In the genomic region with DNA sequence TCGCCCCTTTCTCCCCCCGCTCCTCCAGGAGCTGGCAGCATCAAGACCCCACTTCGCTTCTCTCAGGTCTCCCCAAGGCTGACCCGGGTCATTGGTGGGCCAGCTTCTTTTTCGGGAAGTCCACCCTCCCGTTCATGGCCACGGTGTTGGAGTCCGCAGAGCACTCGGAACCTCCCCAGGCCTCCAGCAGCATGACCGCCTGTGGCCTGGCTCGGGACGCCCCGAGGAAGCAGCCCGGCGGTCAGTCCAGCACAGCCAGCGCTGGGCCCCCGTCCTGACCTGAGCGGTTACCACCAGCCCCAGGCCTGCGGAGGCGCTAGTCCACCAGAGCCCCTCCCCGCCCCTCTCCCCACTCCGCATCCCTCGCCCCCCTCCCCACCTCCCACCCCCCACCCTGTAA, we compare ENCODE assay signal across 9 cellular contexts. TPM values are rescaled to one million over a fixed set of nuclear protein-coding genes. Genes with fewer than 3 reads are reported as not detected.
DNase-seq lines count a peak whose midpoint lies in the region; ATAC-seq and TF ChIP-seq lines count a peak whose summit lies in the region.
"Had no signal": no experiment of that assay in that cellular context is flagged by ENCODE, and none has a peak within 500 bp of the region (broad histone marks: within the 10 kb centered on the region; RNA-seq: fewer than 3 reads in every experiment).

No MANE protein-coding gene starts in this region.

- intact Hi-C loops in Right ventricle myocardium superior (cut with DNase I) = no loop called here
- intact Hi-C loops in cardiac septum (cut with DNase I) = loop anchor here (10.0 kb wide), 1 partner anchor 543 kb away; the partner anchor contains the start of gene TCEA2
- intact Hi-C loops in dendritic cell treated with granulocyte-macrophage colony-stimulating factor and Interleukin-4, amounts not matched to agents 40 ng/mL and 50 ng/mL, for 4 days (cut with micrococcal nuclease) = loop anchor here (2.0 kb wide), 1 partner anchor 15 kb away; the partner anchor contains the start of gene PTK6
- intact Hi-C loops in uterus (cut with DNase I; ENCODE audit: low total_unique reads) = no loop called here

- H3K27ac Mint-ChIP-seq in dendritic cell treated with granulocyte-macrophage colony-stimulating factor and Interleukin-4, amounts not matched to agents 40 ng/mL and 50 ng/mL, for 4 days = peak overlapping the region; percentile 85

- H3K9me3 ChIP-seq in mesodermal cell (ENCODE audit: control insufficient read depth, low read length) = peaks cover 16% of the 10 kb centered on the region
- no peaks in the 10 kb centered on the region for H3K9me3 ChIP-seq in uterus

- H3K27me3 ChIP-seq in uterus = no peaks in the 10 kb centered on the region

- peaks cover 40% of the 10 kb centered on the region for H3K4me1 Mint-ChIP-seq in dendritic cell treated with granulocyte-macrophage colony-stimulating factor and Interleukin-4, amounts not matched to agents 40 ng/mL and 50 ng/mL, for 4 days (ENCODE audit: low read depth)

- DNase-seq in Right ventricle myocardium superior (peak; percentile 55), cardiac septum (ENCODE audit: low spot score) (no peak), uterus (peak in 1 of 2 donors; percentile 22), GM10266 (ENCODE audit: extremely low spot score) (no peak), iPS-NIHi7 (ENCODE audit: extremely low spot score) (no peak), DMS 273 (lab: John Stamatoyannopoulos, UW; ENCODE audit: unreplicated experiment) (no peak)

- peaks cover 16% of the 10 kb centered on the region for H3K9me3 Mint-ChIP-seq in dendritic cell treated with granulocyte-macrophage colony-stimulating factor and Interleukin-4, amounts not matched to agents 40 ng/mL and 50 ng/mL, for 4 days

- TF ChIP-seq POLR2A in uterus (IDR thresholded peaks at IDR 0.05) = no peak

- peak overlapping the region; percentile 81 for H3K4me3 Mint-ChIP-seq in dendritic cell treated with granulocyte-macrophage colony-stimulating factor and Interleukin-4, amounts not matched to agents 40 ng/mL and 50 ng/mL, for 4 days

- H3K27me3 Mint-ChIP-seq in dendritic cell treated with granulocyte-macrophage colony-stimulating factor and Interleukin-4, amounts not matched to agents 40 ng/mL and 50 ng/mL, for 4 days = peaks cover 38% of the 10 kb centered on the region

- H3K36me3 Mint-ChIP-seq in dendritic cell treated with granulocyte-macrophage colony-stimulating factor and Interleukin-4, amounts not matched to agents 40 ng/mL and 50 ng/mL, for 4 days (ENCODE audit: low read depth) = peaks cover 33% of the 10 kb centered on the region

- H3K4me3 ChIP-seq in mesodermal cell (ENCODE audit: extremely low read depth, insufficient read depth, low read length, poor library complexity, severe bottlenecking) (peak overlapping the region; percentile 80), uterus (peak overlapping the region; percentile 77 to 94)

- ATAC-seq in Right ventricle myocardium superior (ENCODE audit: poor library complexity) = no peak

- H3K4me1 ChIP-seq in mesodermal cell (ENCODE audit: control insufficient read depth, insufficient read depth, low read length, poor library complexity, severe bottlenecking) = no peaks in the 10 kb centered on the region
- peaks cover 0 to 26% of the 10 kb centered on the region in 2 donors for H3K4me1 ChIP-seq in uterus

- WGBS in mesodermal cell (ENCODE audit: insufficient coverage in 2 of 2), 2 experiments = 12 to 19% methylated on average over 8 to 13 of the region's 23 CpGs

- H3K27ac ChIP-seq in mesodermal cell (ENCODE audit: low read depth, low read length, severe bottlenecking) = peak overlapping the region; percentile 84
- H3K27ac ChIP-seq in uterus = peak overlapping the region; percentile 90 to 93

- TF ChIP-seq CTCF in uterus (IDR thresholded peaks at IDR 0.05) (no peak), GM10266 (IDR thresholded peaks at IDR 0.05; ENCODE audit: control insufficient read depth, insufficient read depth, low read depth, missing control alignments) (no peak)

- peaks cover 26% of the 10 kb centered on the region for H3K36me3 ChIP-seq in mesodermal cell (ENCODE audit: control insufficient read depth, insufficient read depth, low read length)
- H3K36me3 ChIP-seq in uterus = no peaks in the 10 kb centered on the region

RNA-seq across cellular contexts. Expression of gene PPDPF, which starts 1.0 kb away (rescaled TPM):
- total RNA-seq in Right ventricle myocardium superior (246 TPM), cardiac septum (438 TPM), uterus (100 to 1,000 TPM in 2 of 4 donors, 10 to 100 TPM in 2; 35.8 to 200 (median 88.6) TPM)
- 264 TPM for polyA plus RNA-seq in mesodermal cell (2013, experiment 1 of 2)
- polyA plus RNA-seq in mesodermal cell (2013, experiment 2 of 2) = 214 TPM

RNA-seq across cellular contexts. Expression of gene PTK6, which starts 15.6 kb away (rescaled TPM):
- total RNA-seq in Right ventricle myocardium superior = 0.13 TPM
- not detected for total RNA-seq in cardiac septum
- polyA plus RNA-seq in mesodermal cell (2013, experiment 1 of 2) = not detected
- not detected for polyA plus RNA-seq in mesodermal cell (2013, experiment 2 of 2)
- under 1 TPM in 2 of 4 donors, not detected in 2; under 0.01 TPM for total RNA-seq in uterus

RNA-seq across cellular contexts. Expression of gene EEF1A2, which starts 22.7 kb away (rescaled TPM):
- total RNA-seq in Right ventricle myocardium superior = 1,229 TPM
- total RNA-seq in cardiac septum = 1,211 TPM
- polyA plus RNA-seq in mesodermal cell (2013, experiment 1 of 2) = 17.7 TPM
- polyA plus RNA-seq in mesodermal cell (2013, experiment 2 of 2) = 13.9 TPM
- 1 to 10 TPM in 2 of 4 donors, not detected in 2; 1.1 to 1.5 TPM for total RNA-seq in uterus

RNA-seq across cellular contexts. Expression of gene SRMS, which starts 25.9 kb away (rescaled TPM):
- total RNA-seq in Right ventricle myocardium superior (not detected), cardiac septum (not detected), uterus (not detected)
- polyA plus RNA-seq in mesodermal cell (2013, experiment 1 of 2) = not detected
- not detected for polyA plus RNA-seq in mesodermal cell (2013, experiment 2 of 2)
- total RNA-seq: pulmonary artery endothelial cell had no signal

RNA-seq across cellular contexts. Expression of gene FNDC11, which starts 32.4 kb away (rescaled TPM):
- total RNA-seq in Right ventricle myocardium superior = 0.11 TPM
- total RNA-seq in cardiac septum = not detected
- 3.6 TPM for polyA plus RNA-seq in mesodermal cell (2013, experiment 1 of 2)
- 4.1 TPM for polyA plus RNA-seq in mesodermal cell (2013, experiment 2 of 2)
- total RNA-seq in uterus = under 1 TPM in 2 of 4 donors, not detected in 2; 0.34 to 0.69 TPM

Comparison
In these comparisons a context has a peak if more than half of its experiments do, and no peak if none do; other contexts are left out.
1. intact Hi-C loops: an anchor here in cardiac septum (10.0 kb wide) and dendritic cell treated with granulocyte-macrophage colony-stimulating factor and Interleukin-4, amounts not matched to agents 40 ng/mL and 50 ng/mL, for 4 days (2.0 kb wide); none called in Right ventricle myocardium superior and uterus.
2. RNA of gene EEF1A2, which starts 22.7 kb away (total RNA-seq): 1,229 TPM in Right ventricle myocardium superior (single experiment) and 1,211 TPM in cardiac septum (single experiment); 1.1 to 1.5 TPM in uterus; every median in the first group is over 100 times any median in the second.